Comparison of ENCODE assay signal across 8 cellular contexts in genomic region chr7:105521027-105521730, GRCh38. TPM values are rescaled to one million over a fixed set of nuclear protein-coding genes. Genes with fewer than 3 reads are reported as not detected.
DNase-seq lines count a peak whose midpoint lies in the region; ATAC-seq and TF ChIP-seq lines count a peak whose summit lies in the region.

No MANE protein-coding gene starts in this region.

- peaks cover 29% of the 10 kb centered on the region for H3K79me2 ChIP-seq in fibroblast of lung (ENCODE audit: control insufficient read depth, insufficient read depth, low read length)

- CTCF ChIA-PET in CD4-positive, alpha-beta T cell (lab: Charles Lee) = interaction anchor here (1.8 kb wide), 1 partner anchor 11 kb away, joined by 7 read pairs; the partner anchor contains the start of gene RINT1

- H3K4me1 Mint-ChIP-seq in CD4-positive, alpha-beta T cell (ENCODE audit: low read depth) = peaks cover 15% of the 10 kb centered on the region
- H3K4me1 Mint-ChIP-seq in naive B cell = peaks cover 18 to 29% (median 20%) of the 10 kb centered on the region in 3 donors
- H3K4me1 Mint-ChIP-seq in stimulated activated naive CD8-positive, alpha-beta T cell treated with anti-CD3 and anti-CD28 coated beads, Interleukin-15, amount 100 ng/mL, for 72 hours = peaks cover 37% of the 10 kb centered on the region

- peak overlapping the region; percentile 86 for H2AFZ ChIP-seq in fibroblast of lung (ENCODE audit: low read length)

- H3K27me3 Mint-ChIP-seq in CD4-positive, alpha-beta T cell = no peaks in the 10 kb centered on the region
- no peaks in the 10 kb centered on the region for H3K27me3 Mint-ChIP-seq in naive B cell
- H3K27me3 Mint-ChIP-seq in stimulated activated naive CD8-positive, alpha-beta T cell treated with anti-CD3 and anti-CD28 coated beads, Interleukin-15, amount 100 ng/mL, for 72 hours = no peaks in the 10 kb centered on the region

- no peaks in the 10 kb centered on the region for H3K36me3 ChIP-seq in fibroblast of lung (ENCODE audit: control insufficient read depth, insufficient read depth, low read length)

- ATAC-seq in CD4-positive, alpha-beta T cell (ENCODE audit: poor library complexity) = peak; percentile 15
- peak; percentile 40 for ATAC-seq in GM19452 (IDR thresholded peaks at IDR 0.05; ENCODE audit: unreplicated experiment)
- peak; percentile 11 for ATAC-seq in HG03469 (IDR thresholded peaks at IDR 0.05; ENCODE audit: unreplicated experiment)
- ATAC-seq in naive B cell (ENCODE audit: low read depth in 2 of 2) = peak; percentile 16 to 19
- ATAC-seq in stimulated activated naive CD8-positive, alpha-beta T cell treated with anti-CD3 and anti-CD28 coated beads, Interleukin-15, amount 100 ng/mL, for 72 hours = peak; percentile 73

- intact Hi-C loops in CD4-positive, alpha-beta T cell (cut with DNase I, micrococcal nuclease) = loop anchor here in 1 of 2 experiments (1.0 to 10.0 kb wide), 5 partner anchors 14 to 764 kb away; partner anchors contain the start of genes ATXN7L1, NAMPT and SRPK2

- peak overlapping the region; percentile 85 for H3K27ac Mint-ChIP-seq in CD4-positive, alpha-beta T cell
- peak overlapping the region in 3 of 6 donors; percentile 71 to 95 (median 72) for H3K27ac Mint-ChIP-seq in naive B cell
- H3K27ac Mint-ChIP-seq in stimulated activated naive CD8-positive, alpha-beta T cell treated with anti-CD3 and anti-CD28 coated beads, Interleukin-15, amount 100 ng/mL, for 72 hours = peak overlapping the region; percentile 67 to 93

- no peaks in the 10 kb centered on the region for H3K27me3 ChIP-seq in CD4-positive, alpha-beta T cell (ENCODE audit: control insufficient read depth, insufficient read depth, low read length)
- no peaks in the 10 kb centered on the region for H3K27me3 ChIP-seq in fibroblast of lung (ENCODE audit: control insufficient read depth, insufficient read depth, low read length)

- H3K9ac ChIP-seq in fibroblast of lung (ENCODE audit: insufficient read depth, low read length) = peak overlapping the region; percentile 81

- peak overlapping the region; percentile 98 for H3K4me3 Mint-ChIP-seq in CD4-positive, alpha-beta T cell
- H3K4me3 Mint-ChIP-seq in naive B cell = peak overlapping the region; percentile 87 to 98 (median 94)
- H3K4me3 Mint-ChIP-seq in stimulated activated naive CD8-positive, alpha-beta T cell treated with anti-CD3 and anti-CD28 coated beads, Interleukin-15, amount 100 ng/mL, for 72 hours = peak overlapping the region; percentile 97 to 98

- H3K4me3 ChIP-seq in fibroblast of lung (replicated peaks in 1 of 4; ENCODE audit: control extremely low read depth in 1 of 4, insufficient read depth in 1 of 4, low read depth in 3 of 4, low read length in 4 of 4) = peak overlapping the region; percentile 65 to 74 (median 70)

- POLR2A ChIA-PET in CD4-positive, alpha-beta T cell (lab: Charles Lee) = interaction anchor here (1.1 kb wide), 1 partner anchor 10 kb away, joined by 7 read pairs; the partner anchor contains the start of gene RINT1

- no peaks in the 10 kb centered on the region for H3K9me3 Mint-ChIP-seq in CD4-positive, alpha-beta T cell
- H3K9me3 Mint-ChIP-seq in naive B cell = no peaks in the 10 kb centered on the region
- no peaks in the 10 kb centered on the region for H3K9me3 Mint-ChIP-seq in stimulated activated naive CD8-positive, alpha-beta T cell treated with anti-CD3 and anti-CD28 coated beads, Interleukin-15, amount 100 ng/mL, for 72 hours

- no peak overlapping the region for H3K27ac ChIP-seq in CD4-positive, alpha-beta T cell (ENCODE audit: low read depth, low read length)
- H3K27ac ChIP-seq in fibroblast of lung (ENCODE audit: insufficient read depth, low read length) = peak overlapping the region; percentile 90

- peaks cover 2% of the 10 kb centered on the region for H3K4me1 ChIP-seq in fibroblast of lung (ENCODE audit: control insufficient read depth, extremely low read depth, insufficient read depth, low read length)

- peak overlapping the region; percentile 86 for H3K4me2 ChIP-seq in fibroblast of lung (ENCODE audit: extremely low read depth, insufficient read depth, low read length)

- no peaks in the 10 kb centered on the region for H4K20me1 ChIP-seq in fibroblast of lung (ENCODE audit: control insufficient read depth, extremely low read depth, insufficient read depth, low read length)

- no peak for TF ChIP-seq CTCF in CD4-positive, alpha-beta T cell (IDR thresholded peaks at IDR 0.05)
- no peak for TF ChIP-seq CTCF in fibroblast of lung (conservative IDR thresholded peaks at IDR 0.05 in 1 of 2, IDR thresholded peaks at IDR 0.05 in 1 of 2; ENCODE audit: low read depth in 1 of 2, low read length in 2 of 2)

- peaks cover 4% of the 10 kb centered on the region for H3K36me3 Mint-ChIP-seq in CD4-positive, alpha-beta T cell (ENCODE audit: low read depth)
- H3K36me3 Mint-ChIP-seq in naive B cell = no peaks in the 10 kb centered on the region

- no peaks in the 10 kb centered on the region for H3K9me3 ChIP-seq in CD4-positive, alpha-beta T cell (ENCODE audit: control insufficient read depth, low read length)
- H3K9me3 ChIP-seq in fibroblast of lung (ENCODE audit: control insufficient read depth, insufficient read depth, low read depth, low read length) = no peaks in the 10 kb centered on the region

- DNase-seq in CD4-positive, alpha-beta T cell = peak in 7 of 10 experiments; percentile 3 to 51 (median 19)
- DNase-seq in NCI-H526 treated with DMSO at 0.1 percent for 48 hours (lab: John Stamatoyannopoulos, UW) = peak; percentile 90
- peak; percentile 51 for DNase-seq in activated T-cell treated with anti-CD3 and anti-CD28 coated beads, Interleukin-2, amount 50 U/mL, for 1 hour
- DNase-seq in fibroblast of lung (ENCODE audit: low read depth in 2 of 2) = peak; percentile 53 to 66
- no peak for DNase-seq in naive B cell
- peak; percentile 58 to 63 for DNase-seq in stimulated activated naive CD8-positive, alpha-beta T cell treated with anti-CD3 and anti-CD28 coated beads, Interleukin-15, amount 100 ng/mL, for 72 hours

RNA-seq across cellular contexts. Expression of gene PUS7, which starts 0.9 kb away (rescaled TPM):
- total RNA-seq in CD4-positive, alpha-beta T cell = 1 to 10 TPM; 2.7 TPM
- total RNA-seq in fibroblast of lung = 8.8 and 14.9 TPM in 2 replicates
- polyA plus RNA-seq in fibroblast of lung (14.6 and 16.0 TPM in 2 replicates), naive B cell (ENCODE audit: low read depth in 6 of 6) (1 to 10 TPM; 1.9 to 6.0 (median 3.4) TPM)
- 7.5 and 8.9 TPM in 2 replicates for polyA plus RNA-seq in fibroblast of lung (2012)
- polyA minus RNA-seq in fibroblast of lung (ENCODE audit: low replicate concordance) = 0.82 and 1.1 TPM in 2 replicates

RNA-seq across cellular contexts. Expression of gene RINT1, which starts 10.8 kb away (rescaled TPM):
- 10 to 100 TPM; 38.0 to 39.5 TPM for total RNA-seq in CD4-positive, alpha-beta T cell
- 14.1 and 16.3 TPM in 2 replicates for total RNA-seq in fibroblast of lung
- 21.7 and 26.0 TPM in 2 replicates for polyA plus RNA-seq in fibroblast of lung
- polyA plus RNA-seq in fibroblast of lung (2012) = 15.3 and 16.1 TPM in 2 replicates
- 5.2 and 10.5 TPM in 2 replicates for polyA minus RNA-seq in fibroblast of lung (ENCODE audit: low replicate concordance)
- polyA plus RNA-seq in naive B cell (ENCODE audit: low read depth in 6 of 6) = 10 to 100 TPM in 5 of 6 donors, 1 to 10 TPM in 1; 9.0 to 35.4 (median 14.9) TPM

Comparison
In these comparisons a context has a peak if more than half of its experiments do, and no peak if none do; other contexts are left out.
1. ATAC-seq: peak in every context shown above with its lines; median percentile 73 in stimulated activated naive CD8-positive, alpha-beta T cell treated with anti-CD3 and anti-CD28 coated beads, Interleukin-15, amount 100 ng/mL, for 72 hours; 40 in GM19452; 18 in naive B cell; 15 in CD4-positive, alpha-beta T cell; 11 in HG03469.